Comparison of ENCODE assay signal across 8 cellular contexts in genomic region chr20:53547664-53548239, GRCh38. TPM values are rescaled to one million over a fixed set of nuclear protein-coding genes. Genes with fewer than 3 reads are reported as not detected.
A peak's percentile ranks its signal among the peaks of the same experiment; 100 is the strongest.
DNase-seq lines count a peak whose midpoint lies in the region; ATAC-seq and TF ChIP-seq lines count a peak whose summit lies in the region.

No MANE protein-coding gene starts in this region.

- no peaks in the 10 kb centered on the region for H3F3A ChIP-seq in SU-DHL-6 (ENCODE audit: insufficient read depth)

- H3K9me2 ChIP-seq in SU-DHL-6 (replicated peaks; ENCODE audit: insufficient read depth, low read length), result no peaks in the 10 kb centered on the region

- no peak overlapping the region for H2AFZ ChIP-seq in SU-DHL-6 (ENCODE audit: low read depth, low read length, severe bottlenecking)

- peak; percentile 89 for DNase-seq in AG08395 (ENCODE audit: low spot score)
- peak; percentile 41 for DNase-seq in NCI-H1436 treated with DMSO at 0.1 percent for 48 hours (lab: John Stamatoyannopoulos, UW)
- DNase-seq in dermis blood vessel endothelial cell, result peak; percentile 78
- no peak for DNase-seq in lower lobe of right lung
- peak in 1 of 2 donors; percentile 26 for DNase-seq in tibial artery

- H3K9ac ChIP-seq in SU-DHL-6 (ENCODE audit: low read length), result no peak overlapping the region

- H3K79me2 ChIP-seq in SU-DHL-6 (ENCODE audit: insufficient read depth, low read length), result no peaks in the 10 kb centered on the region

- ATAC-seq in lower lobe of right lung, result peak; percentile 55 to 61
- ATAC-seq in HG03196 (IDR thresholded peaks at IDR 0.05; ENCODE audit: unreplicated experiment), result no peak

- H3K4me1 ChIP-seq in lower lobe of right lung, result no peaks in the 10 kb centered on the region
- no peaks in the 10 kb centered on the region for H3K4me1 ChIP-seq in tibial artery

- H3K9me3 ChIP-seq in SU-DHL-6 (ENCODE audit: insufficient read depth, low read length) (no peaks in the 10 kb centered on the region), lower lobe of right lung (no peaks in the 10 kb centered on the region), tibial artery (no peaks in the 10 kb centered on the region)

- no peaks in the 10 kb centered on the region for H4K20me1 ChIP-seq in SU-DHL-6 (ENCODE audit: low read depth, low read length)

- H3K27me3 ChIP-seq in SU-DHL-6 (ENCODE audit: low read length) (no peaks in the 10 kb centered on the region), lower lobe of right lung (ENCODE audit: low read depth) (no peaks in the 10 kb centered on the region), tibial artery (no peaks in the 10 kb centered on the region)

- H3K36me3 ChIP-seq in SU-DHL-6 (ENCODE audit: low read length), result no peaks in the 10 kb centered on the region
- no peaks in the 10 kb centered on the region for H3K36me3 ChIP-seq in lower lobe of right lung
- no peaks in the 10 kb centered on the region for H3K36me3 ChIP-seq in tibial artery

- H3K4me2 ChIP-seq in SU-DHL-6 (ENCODE audit: low read depth, low read length, poor library complexity, severe bottlenecking), result no peak overlapping the region

- TF ChIP-seq CTCF in GM12874 (IDR thresholded peaks at IDR 0.05; ENCODE audit: insufficient read depth, low read depth, low read length), result peak; percentile 39; the same call in 1 of the 2 replicates
- TF ChIP-seq CTCF in SU-DHL-6 (IDR thresholded peaks at IDR 0.05; ENCODE audit: insufficient read depth, low read length, poor library complexity, severe bottlenecking), result peak; percentile 42
- TF ChIP-seq CTCF in lower lobe of right lung (IDR thresholded peaks at IDR 0.05), result peak; percentile 83
- TF ChIP-seq CTCF in tibial artery (IDR thresholded peaks at IDR 0.05), result peak; percentile 48 to 54

- H3K4me3 ChIP-seq in SU-DHL-6 (ENCODE audit: insufficient read depth, low read length, poor library complexity, severe bottlenecking) (no peak overlapping the region), lower lobe of right lung (no peak overlapping the region), tibial artery (no peak overlapping the region)

- intact Hi-C loops in lower lobe of right lung (cut with DNase I), result no loop called here
- intact Hi-C loops in tibial artery (cut with DNase I; ENCODE audit: low total_unique reads), result no loop called here

- H3K27ac ChIP-seq in SU-DHL-6 (ENCODE audit: low read depth, low read length) (no peak overlapping the region), lower lobe of right lung (no peak overlapping the region), tibial artery (no peak overlapping the region)

RNA-seq across cellular contexts. Expression of gene ZNF217, which starts 45.9 kb away (rescaled TPM):
- 17.5 and 17.6 TPM in 2 replicates for total RNA-seq in dermis blood vessel endothelial cell
- total RNA-seq in lower lobe of right lung, result 44.8 TPM
